In genomic region chr1:200776949-200777348, GRCh38 we compare ENCODE assay signal across 25 cellular contexts. TPM values are rescaled to one million over a fixed set of nuclear protein-coding genes. Genes with fewer than 3 reads are reported as not detected.
DNase-seq lines count a peak whose midpoint lies in the region; ATAC-seq and TF ChIP-seq lines count a peak whose summit lies in the region.
"Had no signal": no experiment of that assay in that cellular context is flagged by ENCODE, and none has a peak within 500 bp of the region (broad histone marks: within the 10 kb centered on the region; RNA-seq: fewer than 3 reads in every experiment).

No MANE protein-coding gene starts in this region.

- peaks cover 15% of the 10 kb centered on the region for H3K36me3 ChIP-seq in MG63
- H3K36me3 ChIP-seq: breast epithelium, neutrophil, upper lobe of right lung had no signal

- H3K4me3 ChIP-seq in MG63 = no peak overlapping the region
- no peak overlapping the region for H3K4me3 ChIP-seq in epithelial cell of esophagus (ENCODE audit: low read length)
- H3K4me3 ChIP-seq: breast epithelium, dorsolateral prefrontal cortex, esophagus squamous epithelium, upper lobe of right lung had no signal

- ATAC-seq in GM19324 (IDR thresholded peaks at IDR 0.05; ENCODE audit: low FRiP score, unreplicated experiment) = no peak
- ATAC-seq: activated T-cell treated with anti-CD3 and anti-CD28 coated beads, Interleukin-2, amount 50 U/mL, for 72 hours; CD8-positive, alpha-beta T cell; upper lobe of right lung had no signal

- no peaks in the 10 kb centered on the region for H3K4me1 Mint-ChIP-seq in nephron progenitor cell

- H3K27me3 ChIP-seq in MG63 = no peaks in the 10 kb centered on the region
- H3K27me3 ChIP-seq: breast epithelium, dorsolateral prefrontal cortex, esophagus squamous epithelium, neutrophil, upper lobe of right lung had no signal

- H3K9me3 Mint-ChIP-seq in nephron progenitor cell = peaks cover 4% of the 10 kb centered on the region
- H3K9me3 Mint-ChIP-seq: activated T-cell treated with anti-CD3 and anti-CD28 coated beads, Interleukin-2, amount 50 U/mL, for 72 hours; CD8-positive, alpha-beta T cell had no signal

- TF ChIP-seq CTCF in epithelial cell of esophagus (IDR thresholded peaks at IDR 0.05; ENCODE audit: insufficient read depth, low read depth, low read length, missing control alignments) (no peak), nephron progenitor cell (IDR thresholded peaks at IDR 0.05) (no peak)

- no peak overlapping the region for H3K4me3 Mint-ChIP-seq in nephron progenitor cell
- H3K4me3 Mint-ChIP-seq: activated naive CD8-positive, alpha-beta T cell; activated T-cell treated with anti-CD3 and anti-CD28 coated beads, Interleukin-2, amount 50 U/mL, for 72 hours; CD8-positive, alpha-beta T cell had no signal

- no peaks in the 10 kb centered on the region for H3K27me3 Mint-ChIP-seq in nephron progenitor cell (ENCODE audit: low read depth, poor library complexity)
- H3K27me3 Mint-ChIP-seq: activated naive CD8-positive, alpha-beta T cell had no signal

- no peaks in the 10 kb centered on the region; the same call in 1 of the 2 replicates for H3K9me3 ChIP-seq in MG63
- H3K9me3 ChIP-seq: breast epithelium, esophagus squamous epithelium, neutrophil, SK-N-SH, upper lobe of right lung had no signal

- peaks cover 69% of the 10 kb centered on the region for H3K36me3 Mint-ChIP-seq in nephron progenitor cell (ENCODE audit: low read depth)

- DNase-seq in ELR (ENCODE audit: low read depth) (peak; percentile 72), MG63 (peak; percentile 22), epithelial cell of esophagus (ENCODE audit: low read depth) (peak; percentile 21), nephron progenitor cell (no peak), T-helper 2 cell (no peak), NCI-H2029 (lab: John Stamatoyannopoulos, UW) (no peak), HK-2 (ENCODE audit: unreplicated experiment) (no peak)
- DNase-seq: activated T-cell treated with anti-CD3 and anti-CD28 coated beads, Interleukin-2, amount 50 U/mL, for 72 hours; CD8-positive, alpha-beta T cell; DMS79; dorsolateral prefrontal cortex; esophagus squamous epithelium; H7; hippocampal formation; KG1; NCI-H774; SK-N-SH; stimulated activated CD4-positive, alpha-beta T cell treated with anti-CD3 and anti-CD28 coated beads, Interleukin-15, amount 100 ng/mL, for 24 hours; stimulated activated naive CD4-positive, alpha-beta T cell; T1000; upper lobe of right lung had no signal

- peak overlapping the region; percentile 66 for H3K27ac Mint-ChIP-seq in nephron progenitor cell
- H3K27ac Mint-ChIP-seq: activated naive CD8-positive, alpha-beta T cell; activated T-cell treated with anti-CD3 and anti-CD28 coated beads, Interleukin-2, amount 50 U/mL, for 72 hours; CD8-positive, alpha-beta T cell had no signal

RNA-seq across cellular contexts. Expression of gene CAMSAP2, which starts 38.3 kb away (rescaled TPM):
- 24.3 and 33.6 TPM in 2 replicates for total RNA-seq in MG63 (2014; rRNA removed; shearing (Covaris generic); ENCODE audit: low replicate concordance)

Comparison
In these comparisons a context has a peak if more than half of its experiments do, and no peak if none do; other contexts are left out.
1. DNase-seq: peak in ELR (single experiment), MG63 (single experiment) and epithelial cell of esophagus (single experiment); none in nephron progenitor cell (single experiment), T-helper 2 cell (0 of 5), NCI-H2029 (single experiment) and HK-2 (single experiment).